Comparison of ENCODE assay signal across 22 cellular contexts in genomic region chr3:53213276-53213675, GRCh38. TPM values are rescaled to one million over a fixed set of nuclear protein-coding genes. Genes with fewer than 3 reads are reported as not detected.
DNase-seq lines count a peak whose midpoint lies in the region; ATAC-seq and TF ChIP-seq lines count a peak whose summit lies in the region.
"Had no signal": no experiment of that assay in that cellular context is flagged by ENCODE, and none has a peak within 500 bp of the region (broad histone marks: within the 10 kb centered on the region; RNA-seq: fewer than 3 reads in every experiment).

No MANE protein-coding gene starts in this region.

- peaks cover 7% of the 10 kb centered on the region for H3K9me3 ChIP-seq in DOHH2 (ENCODE audit: control insufficient read depth, insufficient read depth, low read length)
- peaks cover 2% of the 10 kb centered on the region for H3K9me3 ChIP-seq in lower lobe of right lung
- H3K9me3 ChIP-seq: BE2C had no signal

- POLR2A ChIA-PET in activated CD8-positive, alpha-beta T cell treated with anti-CD3 and anti-CD28 coated beads for 36 hours (lab: Charles Lee) = no interaction called here

- peak overlapping the region; percentile 58 for H3K4me2 ChIP-seq in DOHH2 (ENCODE audit: low read length)
- H3K4me2 ChIP-seq: A549, GM23338 had no signal

- peaks cover 31% of the 10 kb centered on the region for H3K79me2 ChIP-seq in DOHH2 (ENCODE audit: control insufficient read depth, low read length)

- no peaks in the 10 kb centered on the region for H3K27me3 Mint-ChIP-seq in activated CD8-positive, alpha-beta T cell treated with anti-CD3 and anti-CD28 coated beads for 36 hours

- peak overlapping the region; percentile 18; the same call in 1 of the 2 replicates for H3K27ac ChIP-seq in DOHH2 (ENCODE audit: low read depth, low read length)
- no peak overlapping the region for H3K27ac ChIP-seq in lower lobe of right lung
- H3K27ac ChIP-seq: A549 had no signal

- intact Hi-C loops in cardiac septum (cut with DNase I) (no loop called here), Right ventricle myocardium inferior (cut with DNase I) (no loop called here), lower lobe of right lung (cut with DNase I) (no loop called here)
- intact Hi-C loops in activated CD8-positive, alpha-beta T cell treated with anti-CD3 and anti-CD28 coated beads for 36 hours (cut with micrococcal nuclease) = no loop called here

- ATAC-seq in Right ventricle myocardium inferior (no peak), lower lobe of right lung (no peak), HG02852 (IDR thresholded peaks at IDR 0.05; ENCODE audit: unreplicated experiment) (no peak)
- no peak for ATAC-seq in activated CD8-positive, alpha-beta T cell treated with anti-CD3 and anti-CD28 coated beads for 36 hours
- ATAC-seq: A549, GM23338, HCT116 had no signal

- no peak overlapping the region for H3K4me3 Mint-ChIP-seq in activated CD8-positive, alpha-beta T cell treated with anti-CD3 and anti-CD28 coated beads for 36 hours
- H3K4me3 Mint-ChIP-seq: CD4-positive, alpha-beta memory T cell; GM23338; H9 had no signal

- DNase-seq in cardiac septum (ENCODE audit: low spot score) (peak; percentile 26), Right ventricle myocardium inferior (ENCODE audit: missing footprints) (no peak), lower lobe of right lung (peak; percentile 12)
- no peak for DNase-seq in activated CD8-positive, alpha-beta T cell treated with anti-CD3 and anti-CD28 coated beads for 36 hours
- DNase-seq: 8988T; ACHN; AML-193; BE2C; Calu3; CD4-positive, alpha-beta memory T cell; COR-L47; DMS153; DND-41; EL; GDM1; H9 had no signal

- peaks cover 35% of the 10 kb centered on the region for H3K4me1 ChIP-seq in DOHH2 (ENCODE audit: control insufficient read depth, low read length)
- H3K4me1 ChIP-seq in lower lobe of right lung = no peaks in the 10 kb centered on the region
- H3K4me1 ChIP-seq: A549, BE2C had no signal

- CTCF ChIA-PET in activated CD8-positive, alpha-beta T cell treated with anti-CD3 and anti-CD28 coated beads for 36 hours (lab: Charles Lee) = no interaction called here

- peaks cover 3% of the 10 kb centered on the region for H3K4me1 Mint-ChIP-seq in activated CD8-positive, alpha-beta T cell treated with anti-CD3 and anti-CD28 coated beads for 36 hours (ENCODE audit: low read depth)
- H3K4me1 Mint-ChIP-seq: GM23338 had no signal

- peaks cover 3% of the 10 kb centered on the region for H3K9me3 Mint-ChIP-seq in activated CD8-positive, alpha-beta T cell treated with anti-CD3 and anti-CD28 coated beads for 36 hours

- TF ChIP-seq CTCF in DOHH2 (IDR thresholded peaks at IDR 0.05; ENCODE audit: low read depth, low read length, poor library complexity, severe bottlenecking) (no peak), lower lobe of right lung (IDR thresholded peaks at IDR 0.05) (no peak)
- no peak for TF ChIP-seq CTCF in activated CD8-positive, alpha-beta T cell treated with anti-CD3 and anti-CD28 coated beads for 36 hours (IDR thresholded peaks at IDR 0.05)

- peaks cover 4% of the 10 kb centered on the region; the same call in 1 of the 2 replicates for H4K20me1 ChIP-seq in DOHH2 (ENCODE audit: control insufficient read depth, insufficient read depth, low read depth, low read length)
- H4K20me1 ChIP-seq: BLaER1 treated with 17β-estradiol and CSF1 and Interleukin-3, amounts not matched to agents 10 nM and 100 nM had no signal

- H3K36me3 ChIP-seq in DOHH2 (ENCODE audit: control insufficient read depth, low read length) (peaks cover 6% of the 10 kb centered on the region), lower lobe of right lung (no peaks in the 10 kb centered on the region)
- H3K36me3 ChIP-seq: BE2C had no signal

- no peaks in the 10 kb centered on the region for H3K9me2 ChIP-seq in DOHH2 (replicated peaks; ENCODE audit: control insufficient read depth, low read length)

- peaks cover 8% of the 10 kb centered on the region; the same call in 1 of the 2 replicates for H3F3A ChIP-seq in DOHH2 (ENCODE audit: control insufficient read depth, insufficient read depth)

- no peak overlapping the region for H3K27ac Mint-ChIP-seq in activated CD8-positive, alpha-beta T cell treated with anti-CD3 and anti-CD28 coated beads for 36 hours
- H3K27ac Mint-ChIP-seq: CD4-positive, alpha-beta memory T cell; GM23338; H9 had no signal

- no peaks in the 10 kb centered on the region for H3K27me3 ChIP-seq in DOHH2 (ENCODE audit: control insufficient read depth, low read length)
- H3K27me3 ChIP-seq in lower lobe of right lung (ENCODE audit: low read depth) = no peaks in the 10 kb centered on the region
- H3K27me3 ChIP-seq: BE2C; BLaER1 treated with 17β-estradiol and CSF1 and Interleukin-3, amounts not matched to agents 10 nM and 100 nM had no signal

- H3K36me3 Mint-ChIP-seq in activated CD8-positive, alpha-beta T cell treated with anti-CD3 and anti-CD28 coated beads for 36 hours (ENCODE audit: low read depth) = no peaks in the 10 kb centered on the region

- H3K4me3 ChIP-seq in DOHH2 (ENCODE audit: low read length) (0 out of 2 replicates have a peak overlapping the region, but pooled peaks have one; percentile 32), lower lobe of right lung (no peak overlapping the region)
- H3K4me3 ChIP-seq: A549; BLaER1 treated with 17β-estradiol and CSF1 and Interleukin-3, amounts not matched to agents 10 nM and 100 nM; GM23338 had no signal

RNA-seq across cellular contexts. Expression of gene TKT, which starts 42.5 kb away (rescaled TPM):
- 34.6 TPM for total RNA-seq in cardiac septum
- total RNA-seq in Right ventricle myocardium inferior = 48.1 TPM
- total RNA-seq in lower lobe of right lung = 437 TPM
- 100 to 1,000 TPM; 397 to 417 TPM for total RNA-seq in activated CD8-positive, alpha-beta T cell treated with anti-CD3 and anti-CD28 coated beads for 36 hours

RNA-seq across cellular contexts. Expression of gene PRKCD, which starts 52.3 kb away (rescaled TPM):
- total RNA-seq in cardiac septum (10.6 TPM), Right ventricle myocardium inferior (16.9 TPM), lower lobe of right lung (103 TPM)
- 10 to 100 TPM; 18.7 to 21.5 TPM for total RNA-seq in activated CD8-positive, alpha-beta T cell treated with anti-CD3 and anti-CD28 coated beads for 36 hours

Comparison
In these comparisons a context has a peak if more than half of its experiments do, and no peak if none do; other contexts are left out.
1. DNase-seq: peak in cardiac septum (single experiment) and lower lobe of right lung (single experiment); none in Right ventricle myocardium inferior (single experiment) and activated CD8-positive, alpha-beta T cell treated with anti-CD3 and anti-CD28 coated beads for 36 hours (single experiment).